ENCODE assay signal across 17 cellular contexts in the genomic region with DNA sequence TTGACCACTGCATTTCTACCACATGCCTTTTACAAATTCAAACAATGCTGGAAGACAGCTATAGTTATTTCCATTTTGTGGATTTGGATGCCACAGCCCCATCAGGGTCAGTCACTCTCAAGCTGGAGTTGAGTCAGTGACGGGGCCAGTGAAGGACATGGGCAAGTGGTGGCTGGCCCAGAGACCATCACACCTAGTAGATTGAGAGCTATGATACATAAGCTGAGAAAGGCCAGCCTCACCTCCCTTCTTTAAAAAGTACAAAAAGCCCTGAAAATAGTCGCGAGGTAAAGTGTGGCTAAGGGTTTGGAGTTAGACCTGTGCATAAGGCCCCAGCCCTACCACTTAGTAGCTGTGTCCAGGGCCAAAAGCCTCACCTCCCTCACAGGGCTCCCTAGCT.
"Had no signal": no experiment of that assay in that cellular context is flagged by ENCODE, and none has a peak within 500 bp of the region (broad histone marks: within the 10 kb centered on the region; RNA-seq: fewer than 3 reads in every experiment).

No MANE protein-coding gene starts in this region.

- H3K27me3 Mint-ChIP-seq: activated CD8-positive, alpha-beta memory T cell treated with anti-CD3 and anti-CD28 coated beads, Interleukin-2, amount 10 ng/mL, durations not matched to agents 7 days and 5 days; activated naive CD8-positive, alpha-beta T cell treated with anti-CD3 and anti-CD28 coated beads for 36 hours; stimulated activated memory B cell treated with anti-CD40 and anti-IgM and Interleukin-4, amounts not matched to agents 10 μg/mL and 1 μg/mL and 100 μg/mL, for 72 hours had no signal

- H3K4me3 Mint-ChIP-seq: activated CD8-positive, alpha-beta memory T cell treated with anti-CD3 and anti-CD28 coated beads, Interleukin-2, amount 10 ng/mL, durations not matched to agents 7 days and 5 days; activated naive CD8-positive, alpha-beta T cell treated with anti-CD3 and anti-CD28 coated beads for 36 hours; activated T-cell treated with anti-CD3 and anti-CD28 coated beads, Interleukin-2, amount 50 U/mL, for 4 hours; stimulated activated memory B cell treated with anti-CD40 and anti-IgM and Interleukin-4, amounts not matched to agents 10 μg/mL and 1 μg/mL and 100 μg/mL, for 72 hours had no signal

- H3K27ac ChIP-seq: upper lobe of right lung had no signal

- H3K4me3 ChIP-seq: right atrium auricular region, spleen, upper lobe of right lung had no signal

- H3K27me3 ChIP-seq: breast epithelium, right atrium auricular region, spleen, upper lobe of right lung had no signal

- ATAC-seq: activated CD8-positive, alpha-beta memory T cell treated with anti-CD3 and anti-CD28 coated beads, Interleukin-2, amount 10 ng/mL, durations not matched to agents 7 days and 5 days; activated T-cell treated with anti-CD3 and anti-CD28 coated beads, Interleukin-2, amount 50 U/mL, for 4 hours; stimulated activated memory B cell treated with anti-CD40 and anti-IgM and Interleukin-4, amounts not matched to agents 10 μg/mL and 1 μg/mL and 100 μg/mL, for 72 hours; upper lobe of right lung had no signal

- H3K36me3 ChIP-seq: breast epithelium had no signal

- H3K27ac Mint-ChIP-seq: activated CD8-positive, alpha-beta memory T cell treated with anti-CD3 and anti-CD28 coated beads, Interleukin-2, amount 10 ng/mL, durations not matched to agents 7 days and 5 days; activated naive CD8-positive, alpha-beta T cell treated with anti-CD3 and anti-CD28 coated beads for 36 hours; stimulated activated memory B cell treated with anti-CD40 and anti-IgM and Interleukin-4, amounts not matched to agents 10 μg/mL and 1 μg/mL and 100 μg/mL, for 72 hours had no signal

- DNase-seq: activated CD4-positive, alpha-beta T cell treated with anti-CD3 and anti-CD28 coated beads, Interleukin-2, amount 50 U/mL, for 4 hours; activated CD4-positive, CD25-positive, alpha-beta regulatory T cell treated with anti-CD3 and anti-CD28 coated beads, Interleukin-2, amount 50 U/mL, for 72 hours; activated CD8-positive, alpha-beta memory T cell treated with anti-CD3 and anti-CD28 coated beads, Interleukin-2, amount 10 ng/mL, durations not matched to agents 7 days and 5 days; activated gamma-delta T cell treated with Interleukin-2 at 50 U/mL for 16 hours; activated naive CD8-positive, alpha-beta T cell treated with anti-CD3 and anti-CD28 coated beads for 36 hours; activated T-cell treated with anti-CD3 and anti-CD28 coated beads, Interleukin-2, amount 50 U/mL, for 4 hours; anterior cingulate cortex; effector CD4-positive, alpha-beta T cell; posterior cingulate gyrus; spleen; stimulated activated CD4-positive, alpha-beta T cell treated with anti-CD3 and anti-CD28 coated beads, Interleukin-1b, Interleukin-23, amount 100 ng/mL, for 48 hours; substantia nigra; T-helper 9 cell; upper lobe of right lung had no signal

- H3K9me3 Mint-ChIP-seq: activated naive CD8-positive, alpha-beta T cell treated with anti-CD3 and anti-CD28 coated beads for 36 hours; activated T-cell treated with anti-CD3 and anti-CD28 coated beads, Interleukin-2, amount 50 U/mL, for 4 hours; stimulated activated memory B cell treated with anti-CD40 and anti-IgM and Interleukin-4, amounts not matched to agents 10 μg/mL and 1 μg/mL and 100 μg/mL, for 72 hours had no signal

- H3K9me3 ChIP-seq: breast epithelium, right atrium auricular region, spleen, upper lobe of right lung had no signal
